ENCODE assay signal across 8 cellular contexts in the genomic region with DNA sequence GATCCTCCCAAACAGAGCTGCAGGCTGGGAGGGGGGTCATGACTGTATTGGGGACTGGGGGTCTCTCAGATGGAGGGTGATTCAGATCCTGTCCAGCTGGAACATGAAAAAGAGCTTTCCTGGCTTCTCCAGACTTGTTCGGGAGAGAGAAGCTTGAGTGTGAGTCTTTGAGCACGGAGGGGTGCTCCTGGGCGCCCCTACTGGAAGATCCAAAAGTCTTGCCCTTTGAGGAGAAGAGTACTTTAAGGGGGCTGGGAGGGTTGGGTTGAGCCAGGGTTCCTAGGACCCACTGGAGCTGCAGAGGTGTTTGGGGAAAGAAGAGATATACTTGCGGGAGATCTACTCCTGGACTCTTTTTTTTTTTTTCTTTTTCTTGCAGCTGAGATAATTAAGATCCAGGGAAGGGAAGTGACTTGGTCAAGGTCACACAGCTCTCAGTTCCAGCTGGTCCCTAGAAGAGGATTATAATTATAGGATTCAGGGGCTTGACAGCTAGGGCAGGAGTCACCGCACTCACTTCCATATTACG. TPM values are rescaled to one million over a fixed set of nuclear protein-coding genes. Genes with fewer than 3 reads are reported as not detected.
DNase-seq lines count a peak whose midpoint lies in the region; ATAC-seq, FAIRE-seq and TF ChIP-seq lines count a peak whose summit lies in the region.

No MANE protein-coding gene starts in this region.

- no peaks in the 10 kb centered on the region for H3K9me3 Mint-ChIP-seq in stimulated activated effector memory CD8-positive, alpha-beta T cell treated with anti-CD3 and anti-CD28 coated beads, Interleukin-12 subunit alpha, Interleukin-12 subunit beta, amount 100 ng/mL, for 72 hours

- peak; percentile 81 for DNase-seq in AG10803 (ENCODE audit: low read depth)
- peak; percentile 62 for DNase-seq in GM12891 (ENCODE audit: insufficient read length, low spot score)
- DNase-seq in RPMI8226 = peak; percentile 64
- peak; percentile 65 for DNase-seq in brain microvascular endothelial cell
- DNase-seq in iPS-NIHi7 (ENCODE audit: extremely low spot score) = peak; percentile 67
- peak in 1 of 2 donors; percentile 73 for DNase-seq in stimulated activated effector memory CD8-positive, alpha-beta T cell treated with anti-CD3 and anti-CD28 coated beads, Interleukin-12 subunit alpha, Interleukin-12 subunit beta, amount 100 ng/mL, for 72 hours (ENCODE audit: low spot score in 2 of 2)

- peak overlapping the region; percentile 68 for H3K4me3 ChIP-seq in AG10803 (ENCODE audit: low read length)
- H3K4me3 ChIP-seq in brain microvascular endothelial cell (ENCODE audit: low read depth, low read length) = peak overlapping the region; percentile 89

- FAIRE-seq in GM12891 (lab: Jason Lieb, UNC) = no peak

- peak overlapping the region; percentile 90 for H3K4me3 Mint-ChIP-seq in stimulated activated effector memory CD8-positive, alpha-beta T cell treated with anti-CD3 and anti-CD28 coated beads, Interleukin-12 subunit alpha, Interleukin-12 subunit beta, amount 100 ng/mL, for 72 hours

- H3K36me3 ChIP-seq in brain microvascular endothelial cell (replicated peaks) = no peaks in the 10 kb centered on the region

- TF ChIP-seq CTCF in AG10803 (conservative IDR thresholded peaks at IDR 0.05; ENCODE audit: low read length) (peak; percentile 72), brain microvascular endothelial cell (IDR thresholded peaks at IDR 0.05; ENCODE audit: low read depth, low read length, missing control alignments) (peak; percentile 85)

- H3K36me3 Mint-ChIP-seq in stimulated activated effector memory CD8-positive, alpha-beta T cell treated with anti-CD3 and anti-CD28 coated beads, Interleukin-12 subunit alpha, Interleukin-12 subunit beta, amount 100 ng/mL, for 72 hours = peaks cover 55% of the 10 kb centered on the region

- H3K4me1 Mint-ChIP-seq in stimulated activated effector memory CD8-positive, alpha-beta T cell treated with anti-CD3 and anti-CD28 coated beads, Interleukin-12 subunit alpha, Interleukin-12 subunit beta, amount 100 ng/mL, for 72 hours = peaks cover 51% of the 10 kb centered on the region

- no peaks in the 10 kb centered on the region for H3K27me3 ChIP-seq in brain microvascular endothelial cell (replicated peaks)

- no peak for TF ChIP-seq POLR2A in GM12891 (IDR thresholded peaks at IDR 0.05; ENCODE audit: low read depth, low read length)

- peak overlapping the region; percentile 100 for H3K27ac Mint-ChIP-seq in stimulated activated effector memory CD8-positive, alpha-beta T cell treated with anti-CD3 and anti-CD28 coated beads, Interleukin-12 subunit alpha, Interleukin-12 subunit beta, amount 100 ng/mL, for 72 hours

- in situ Hi-C loops in brain microvascular endothelial cell (cut with HindIII; ENCODE audit: low pct_ligation_motif_present, low sequenced_read_pairs) = loop anchor here (25.0 kb wide), 1 partner anchor 220 kb away; no protein-coding TSS in a partner anchor

- no peak for ATAC-seq in stimulated activated effector memory CD8-positive, alpha-beta T cell treated with anti-CD3 and anti-CD28 coated beads, Interleukin-12 subunit alpha, Interleukin-12 subunit beta, amount 100 ng/mL, for 72 hours
- ATAC-seq in HG03378 (IDR thresholded peaks at IDR 0.05; ENCODE audit: unreplicated experiment) (no peak), GM18858 (IDR thresholded peaks at IDR 0.05; ENCODE audit: unreplicated experiment) (no peak)

- H3K27ac ChIP-seq in brain microvascular endothelial cell = peak overlapping the region; percentile 89

TF ChIP-seq in GM12891, 5 proteins besides CTCF, POLR2A, EP300 and RAD21:
- 0 out of 2 replicates have a peak, but pooled peaks have one; percentile 10 for TF ChIP-seq SPI1 (IDR thresholded peaks at IDR 0.05; ENCODE audit: low read depth, low read length)
- no peak for TF ChIP-seq POLR2AphosphoS5 (IDR thresholded peaks at IDR 0.05; ENCODE audit: low read depth, low read length)

RNA-seq across cellular contexts. Expression of a gene that starts 8.4 kb away (rescaled TPM):
- polyA plus RNA-seq in GM12891 (2012; ENCODE audit: low read depth, missing spikeins) = 24.8 TPM

RNA-seq across cellular contexts. Expression of a gene that starts 29.7 kb away (rescaled TPM):
- polyA plus RNA-seq in GM12891 (2012; ENCODE audit: low read depth, missing spikeins) = 21.1 TPM

RNA-seq across cellular contexts. Expression of a gene that starts 47.1 kb away (rescaled TPM):
- 0.21 TPM for polyA plus RNA-seq in GM12891 (2012; ENCODE audit: low read depth, missing spikeins)
